8 cellular contexts compared by ENCODE assay signal in the genomic region with DNA sequence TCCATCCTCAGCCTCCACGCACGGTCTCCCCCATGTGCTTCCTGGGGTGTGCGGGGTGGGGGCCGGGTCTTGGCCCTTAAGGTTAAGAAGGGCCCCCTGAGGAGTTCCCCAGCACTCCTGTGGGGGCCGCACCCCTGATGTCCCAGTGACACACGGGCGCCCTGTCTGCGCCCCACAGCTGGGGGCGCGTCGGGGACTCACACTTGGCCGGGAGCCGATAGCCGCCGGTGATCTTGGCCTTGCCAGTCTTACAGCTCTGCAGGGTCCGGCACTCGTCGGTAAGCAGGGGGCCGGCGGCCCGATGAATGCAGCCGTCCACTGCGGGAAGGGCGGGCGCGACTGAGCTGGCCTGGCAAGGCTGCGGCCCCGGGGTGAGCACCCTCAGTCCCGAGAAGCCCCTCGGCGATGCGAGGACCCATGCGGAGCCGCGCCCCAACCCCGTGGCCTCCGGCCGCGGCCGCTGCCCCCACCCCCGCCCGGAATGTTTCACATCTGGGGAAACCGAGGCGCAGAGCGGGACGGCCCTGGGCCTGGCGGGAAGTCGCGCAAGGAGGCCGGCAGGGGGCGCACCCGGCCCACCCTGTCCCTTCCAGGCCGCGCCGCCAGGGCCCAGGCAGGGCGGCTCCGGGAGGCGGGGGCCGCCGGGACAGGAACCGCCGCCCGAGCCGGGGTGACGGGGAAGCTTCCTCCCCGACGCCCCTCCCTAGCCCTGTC. TPM values are rescaled to one million over a fixed set of nuclear protein-coding genes. Genes with fewer than 3 reads are reported as not detected.
A peak's percentile ranks its signal among the peaks of the same experiment; 100 is the strongest.
DNase-seq lines count a peak whose midpoint lies in the region; ATAC-seq and TF ChIP-seq lines count a peak whose summit lies in the region.

No MANE protein-coding gene starts in this region.

- H3K4me3 ChIP-seq in WERI-Rb-1 (ENCODE audit: low read depth, low read length) (no peak overlapping the region), iPS-18c (ENCODE audit: insufficient read depth, low read depth, low read length) (peak overlapping the region; percentile 53), spleen (peak overlapping the region; percentile 18 to 68 (median 44))

- peak; percentile 72 for ATAC-seq in GM21619 (IDR thresholded peaks at IDR 0.05; ENCODE audit: unreplicated experiment)

- TF ChIP-seq CTCF in WERI-Rb-1 (IDR thresholded peaks at IDR 0.05; ENCODE audit: low read depth, low read length) = peak; percentile 65
- peak; percentile 81 to 86 for TF ChIP-seq CTCF in brain (conservative IDR thresholded peaks at IDR 0.05)
- TF ChIP-seq CTCF in spleen (IDR thresholded peaks at IDR 0.05 in 8 of 11, conservative IDR thresholded peaks at IDR 0.05 in 3 of 11) = peak; percentile 54 to 95 (median 83)

- H3K9me3 ChIP-seq in WERI-Rb-1 (ENCODE audit: severe bottlenecking) (no peaks in the 10 kb centered on the region), iPS-18c (ENCODE audit: control insufficient read depth, insufficient read depth, low read length) (peaks cover 3% of the 10 kb centered on the region), spleen (no peaks in the 10 kb centered on the region)

- WGBS in spleen, 5 donors = 1 to 3% (median 2%) methylated on average over 18 to 67 of the region's 67 CpGs

- peaks cover 39 to 84% (median 64%) of the 10 kb centered on the region in 6 donors for H3K4me1 ChIP-seq in spleen

- H3K27me3 ChIP-seq in WERI-Rb-1 (ENCODE audit: insufficient read depth, low read depth, severe bottlenecking) (no peaks in the 10 kb centered on the region), spleen (replicated peaks in 1 of 7) (peaks cover 0 to 36% (median 0%) of the 10 kb centered on the region in 7 donors)

- H3K27ac ChIP-seq in WERI-Rb-1 = no peak overlapping the region
- peak overlapping the region in 5 of 8 donors; percentile 67 to 84 (median 76) for H3K27ac ChIP-seq in spleen

- H3K9me3 Mint-ChIP-seq in brain = no peaks in the 10 kb centered on the region

- H3K36me3 ChIP-seq in WERI-Rb-1 = peaks cover 33% of the 10 kb centered on the region
- H3K36me3 ChIP-seq in spleen = peaks cover 4 to 40% (median 31%) of the 10 kb centered on the region in 6 donors

- peak; percentile 96 for DNase-seq in AG08396 (ENCODE audit: low spot score)
- peak; percentile 54 for DNase-seq in WERI-Rb-1
- DNase-seq in spleen = peak; percentile 94
- no peak for DNase-seq in NCI-H2227 treated with DMSO at 0.1 percent for 48 hours (lab: John Stamatoyannopoulos, UW)
- DNase-seq in DMS79 treated with DMSO at 0.1 percent for 48 hours (lab: John Stamatoyannopoulos, UW) = no peak

- no peak for TF ChIP-seq POLR2A in spleen (IDR thresholded peaks at IDR 0.05)

- H3K4me3 Mint-ChIP-seq in brain = peak overlapping the region in 2 of 5 experiments; percentile 39 to 41

- intact Hi-C loops in spleen (cut with DNase I; ENCODE audit: low total_unique reads) = loop anchor here (2.0 kb wide), 1 partner anchor 149 kb away; no protein-coding TSS in a partner anchor

- H3K4me1 Mint-ChIP-seq in brain = peaks cover 40% of the 10 kb centered on the region

- H3K27me3 Mint-ChIP-seq in brain = no peaks in the 10 kb centered on the region

- no peak overlapping the region for H3K27ac Mint-ChIP-seq in brain

- H3K36me3 Mint-ChIP-seq in brain = peaks cover 17% of the 10 kb centered on the region

RNA-seq across cellular contexts. Expression of gene OTUB1, which starts 13.9 kb away (rescaled TPM):
- polyA plus RNA-seq in brain (ENCODE audit: insufficient read depth, low read depth, low replicate concordance) = 215 TPM
- 10 to 100 TPM; 56.1 to 65.8 (median 58.8) TPM for total RNA-seq in spleen
- 10 to 100 TPM; 65.5 to 89.7 (median 83.5) TPM for polyA plus RNA-seq in spleen

RNA-seq across cellular contexts. Expression of gene COX8A, which starts 25.8 kb away (rescaled TPM):
- polyA plus RNA-seq in brain (ENCODE audit: insufficient read depth, low read depth, low replicate concordance) (1,055 TPM), spleen (100 to 1,000 TPM; 340 to 698 (median 481) TPM)
- 100 to 1,000 TPM; 181 to 531 (median 217) TPM for total RNA-seq in spleen

RNA-seq across cellular contexts. Expression of gene FLRT1, which starts 35.5 kb away (rescaled TPM):
- polyA plus RNA-seq in brain (ENCODE audit: insufficient read depth, low read depth, low replicate concordance) (27.0 TPM), spleen (under 1 TPM in 2 of 3 donors, not detected in 1; 0.03 to 0.16 TPM)
- under 1 TPM in 5 of 7 donors, not detected in 2; 0.10 to 0.51 (median 0.17) TPM for total RNA-seq in spleen

Comparison
In these comparisons a context has a peak if more than half of its experiments do, and no peak if none do; other contexts are left out.
1. DNase-seq: peak in AG08396 (single experiment), WERI-Rb-1 (single experiment) and spleen (single experiment); none in NCI-H2227 treated with DMSO at 0.1 percent for 48 hours (single experiment) and DMS79 treated with DMSO at 0.1 percent for 48 hours (single experiment).
2. RNA of gene FLRT1, which starts 35.5 kb away (polyA plus RNA-seq): 27.0 TPM in brain (single experiment); 0.03 to 0.16 TPM in spleen; every median in the first group is over 10 times any median in the second.
3. Peak in every context shown above with its lines, with median percentiles within 50 percentile points of each other: CTCF ChIP-seq.